28 cellular contexts compared by ENCODE assay signal in the genomic region with DNA sequence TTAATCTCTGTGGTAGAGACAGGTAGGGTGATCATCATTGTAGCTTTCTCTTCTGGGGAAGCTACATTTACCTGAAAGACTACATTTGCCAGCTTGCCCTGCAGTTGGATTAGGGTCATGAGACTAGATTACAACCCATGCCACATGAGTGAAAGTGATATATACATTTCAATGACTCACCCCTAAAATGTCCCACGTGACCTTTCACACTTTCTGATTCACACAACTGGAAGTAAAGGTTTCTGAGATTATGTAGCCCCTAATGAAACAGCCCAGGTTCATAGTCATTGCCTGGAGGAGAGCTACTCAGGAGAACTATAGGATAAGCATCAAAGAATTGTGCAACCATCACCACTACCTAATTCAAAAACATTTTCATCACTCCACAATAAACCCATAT. TPM values are rescaled to one million over a fixed set of nuclear protein-coding genes. Genes with fewer than 3 reads are reported as not detected.
"Had no signal": no experiment of that assay in that cellular context is flagged by ENCODE, and none has a peak within 500 bp of the region (broad histone marks: within the 10 kb centered on the region; RNA-seq: fewer than 3 reads in every experiment).

No MANE protein-coding gene starts in this region.

- H3K27ac ChIP-seq: heart right ventricle, pancreas, psoas muscle, thoracic aorta, vagina, VCaP had no signal

- H3K4me3 Mint-ChIP-seq: activated T-helper 1 cell treated with anti-CD3 and anti-CD28 coated beads, Interleukin-12 subunit alpha, Interleukin-12 subunit beta, Interleukin-2, Interleukin-4 antibody, amounts not matched to agents 30 ng/mL and 10 ng/mL and 1 ng/mL, durations not matched to agents 14 hours and 24 hours and 36 hours; nephron progenitor cell; T-cell; T-helper 2 cell treated with Interferon-gamma antibody and Interleukin-4, amounts not matched to agents 5 μg/mL and 100 μg/mL, for 36 hours; type B pancreatic cell had no signal

- H3K36me3 ChIP-seq: heart right ventricle, pancreas, thoracic aorta, vagina had no signal

- H3K27ac Mint-ChIP-seq: activated T-helper 1 cell treated with anti-CD3 and anti-CD28 coated beads, Interleukin-12 subunit alpha, Interleukin-12 subunit beta, Interleukin-2, Interleukin-4 antibody, amounts not matched to agents 30 ng/mL and 10 ng/mL and 1 ng/mL, durations not matched to agents 14 hours and 24 hours and 36 hours; nephron progenitor cell; T-cell; T-helper 2 cell treated with Interferon-gamma antibody and Interleukin-4, amounts not matched to agents 5 μg/mL and 100 μg/mL, for 36 hours; type B pancreatic cell had no signal

- H3K4me1 ChIP-seq: heart right ventricle, pancreas, psoas muscle, vagina had no signal

- DNase-seq: activated CD4-positive, CD25-positive, alpha-beta regulatory T cell treated with anti-CD3 and anti-CD28 coated beads, Interleukin-2, amount 50 U/mL, for 72 hours; activated CD8-positive, alpha-beta memory T cell treated with anti-CD3 and anti-CD28 coated beads, Interleukin-2, amount 50 U/mL, for 48 hours; activated gamma-delta T cell treated with Interleukin-2 at 50 U/mL for 16 hours; heart right ventricle; left colon; mesenchymal stem cell; mucosa of descending colon; nephron progenitor cell; pancreas; psoas muscle; right cardiac atrium; stimulated activated CD4-positive, alpha-beta T cell treated with anti-CD3 and anti-CD28 coated beads, Interleukin-12 subunit alpha, Interleukin-12 subunit beta, amount 100 ng/mL, for 4 hours; stimulated activated CD4-positive, alpha-beta T cell treated with anti-CD3 and anti-CD28 coated beads, Interleukin-4, amount 100 ng/mL, for 4 hours; T-cell had no signal

- ATAC-seq: heart right ventricle, left colon, mucosa of descending colon, pancreas, psoas muscle, right cardiac atrium, T-cell had no signal

- H3K9me3 ChIP-seq: pancreas, vagina had no signal

- H3K4me1 Mint-ChIP-seq: nephron progenitor cell, T-cell had no signal

- H3K27me3 ChIP-seq: heart right ventricle, pancreas, vagina had no signal

- H3K27me3 Mint-ChIP-seq: type B pancreatic cell had no signal

- H3K36me3 Mint-ChIP-seq: type B pancreatic cell had no signal

- H3K4me3 ChIP-seq: heart right ventricle, mucosa of descending colon, pancreas, psoas muscle, thoracic aorta, vagina had no signal

RNA-seq across cellular contexts. Expression of a gene that starts 17.8 kb away (rescaled TPM):
- total RNA-seq: activated CD8-positive, alpha-beta memory T cell treated with anti-CD3 and anti-CD28 coated beads for 36 hours; activated T-helper 1 cell treated with anti-CD3 and anti-CD28 coated beads, Interleukin-12 subunit alpha, Interleukin-12 subunit beta, Interleukin-2, Interleukin-4 antibody, amounts not matched to agents 30 ng/mL and 10 ng/mL and 1 ng/mL, durations not matched to agents 14 hours and 24 hours and 36 hours; cardiac septum; chondrocyte; epithelial cell of proximal tubule; fibroblast of villous mesenchyme; heart right ventricle; left colon; lower leg skin; mucosa of descending colon; pancreas; psoas muscle; right cardiac atrium; skeletal muscle tissue; T-cell; thoracic aorta; vagina had no signal
- polyA plus RNA-seq: heart right ventricle, keratinocyte, pancreas, psoas muscle, right cardiac atrium had no signal
